In the genomic region with DNA sequence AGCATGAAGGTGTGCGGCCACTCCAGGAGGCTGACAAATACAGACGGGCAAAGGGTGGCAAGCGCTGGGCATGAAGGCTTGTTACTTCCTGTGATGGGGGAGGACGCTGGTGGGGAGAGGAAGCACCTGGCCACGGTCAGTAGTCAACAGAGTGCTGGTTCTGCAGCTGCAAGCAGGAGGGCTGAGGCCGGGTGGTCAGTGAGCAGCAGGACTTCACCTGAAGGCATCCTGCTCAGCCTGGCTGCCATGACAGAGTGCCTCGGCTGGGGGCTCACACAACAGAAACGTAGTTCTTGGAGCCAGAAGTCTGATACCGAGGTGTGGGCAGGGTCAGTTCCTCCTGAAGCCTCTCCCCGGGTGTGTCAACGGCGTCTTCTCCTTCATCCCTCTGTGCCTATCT, we compare ENCODE assay signal across 26 cellular contexts.
"Had no signal": no experiment of that assay in that cellular context is flagged by ENCODE, and none has a peak within 500 bp of the region (broad histone marks: within the 10 kb centered on the region; RNA-seq: fewer than 3 reads in every experiment).

No MANE protein-coding gene starts in this region.

- ATAC-seq: activated CD8-positive, alpha-beta T cell treated with anti-CD3 and anti-CD28 coated beads, Interleukin-2, amount 10 ng/mL, durations not matched to agents 7 days and 5 days; activated naive CD4-positive, alpha-beta T cell treated with anti-CD3 and anti-CD28 coated beads, Interleukin-2, amount 50 U/mL, for 72 hours; activated naive CD8-positive, alpha-beta T cell treated with anti-CD3 and anti-CD28 coated beads, Interleukin-2, amount 50 U/mL, for 24 hours; body of pancreas; PC-3; T-helper 17 cell; WTC11 had no signal

- H3K27ac ChIP-seq: ascending aorta, body of pancreas, KMS-11 had no signal

- DNase-seq: activated CD4-positive, alpha-beta T cell treated with anti-CD3 and anti-CD28 coated beads for 48 hours; activated CD4-positive, alpha-beta T cell treated with anti-CD3 and anti-CD28 coated beads, Interleukin-2, amount 50 U/mL, for 4 hours; activated CD4-positive, CD25-positive, alpha-beta regulatory T cell treated with anti-CD3 and anti-CD28 coated beads, Interleukin-2, amount 50 U/mL, for 72 hours; activated CD8-positive, alpha-beta memory T cell treated with anti-CD3 and anti-CD28 coated beads, Interleukin-2, amount 50 U/mL, for 48 hours; activated CD8-positive, alpha-beta T cell treated with anti-CD3 and anti-CD28 coated beads, Interleukin-2, amount 10 ng/mL, durations not matched to agents 7 days and 5 days; activated effector memory CD4-positive, alpha-beta T cell treated with anti-CD3 and anti-CD28 coated beads, Interleukin-2, amount 50 U/mL, for 16 hours; activated naive CD4-positive, alpha-beta T cell treated with Interleukin-2 at 50 U/mL for 16 hours; activated naive CD8-positive, alpha-beta T cell treated with anti-CD3 and anti-CD28 coated beads, Interleukin-2, amount 50 U/mL, for 24 hours; activated T-cell treated with anti-CD3 and anti-CD28 coated beads, Interleukin-2, amount 50 U/mL, for 24 hours; amniotic stem cell; body of pancreas; NCI-H1417; NCI-H1930; NCI-H2107; NCI-H2171 treated with DMSO at 0.1 percent for 48 hours; NCI-H226; NCI-H526; NCI-H82; PC-3; SHP77 treated with DMSO at 0.1 percent for 48 hours; T-helper 17 cell; T-helper 9 cell had no signal

- H3K27me3 ChIP-seq: ascending aorta, body of pancreas had no signal

- H3K36me3 ChIP-seq: ascending aorta had no signal

- H3K9me3 ChIP-seq: ascending aorta, body of pancreas had no signal

- H3K4me1 ChIP-seq: ascending aorta, body of pancreas had no signal

- H3K4me3 ChIP-seq: ascending aorta, body of pancreas had no signal
